ENCODE assay signal across 9 cellular contexts in genomic region chr13:110471833-110472162, GRCh38.
DNase-seq lines count a peak whose midpoint lies in the region; ATAC-seq, FAIRE-seq and TF ChIP-seq lines count a peak whose summit lies in the region.
"Had no signal": no experiment of that assay in that cellular context is flagged by ENCODE, and none has a peak within 500 bp of the region (broad histone marks: within the 10 kb centered on the region; RNA-seq: fewer than 3 reads in every experiment).

No MANE protein-coding gene starts in this region.

- H3K4me3 ChIP-seq in heart right ventricle (no peak overlapping the region), tibial nerve (no peak overlapping the region)

- intact Hi-C loops in heart right ventricle (cut with DNase I): no loop called here

- H3K27me3 ChIP-seq in heart right ventricle: no peaks in the 10 kb centered on the region
- no peaks in the 10 kb centered on the region for H3K27me3 ChIP-seq in tibial nerve

- H3K36me3 ChIP-seq in heart right ventricle (peaks cover 0 to 100% (median 71%) of the 10 kb centered on the region in 9 donors), tibial nerve (peaks cover 0 to 100% (median 4%) of the 10 kb centered on the region in 3 donors)

- TF ChIP-seq CTCF in heart right ventricle (IDR thresholded peaks at IDR 0.05) (no peak), tibial nerve (IDR thresholded peaks at IDR 0.05) (no peak)

- peak; percentile 61 to 70 for TF ChIP-seq EP300 in tibial nerve (IDR thresholded peaks at IDR 0.05)

- FAIRE-seq in RCC 7860 (lab: Jason Lieb, UNC): peak; percentile 92

- H3K27ac ChIP-seq in heart right ventricle (peak overlapping the region in 5 of 10 donors; percentile 1 to 67 (median 25)), tibial nerve (peak overlapping the region in 2 of 4 donors; percentile 19 to 58)
- H3K27ac ChIP-seq: C4-2B had no signal

- DNase-seq in activated T-cell treated with anti-CD3 and anti-CD28 coated beads for 48 hours (ENCODE audit: low read depth): peak; percentile 9
- no peak for DNase-seq in activated T-cell treated with anti-CD3 and anti-CD28 coated beads for 4 hours
- peak; percentile 89 for DNase-seq in RCC 7860 (ENCODE audit: low spot score)
- DNase-seq in heart right ventricle: peak; percentile 35 to 68
- peak in 1 of 2 donors; percentile 53 for DNase-seq in tibial nerve (ENCODE audit: low spot score in 2 of 2)
- DNase-seq in 8988T: no peak
- DNase-seq in NCI-H1417 treated with DMSO at 0.1 percent for 48 hours (lab: John Stamatoyannopoulos, UW): no peak

- TF ChIP-seq POLR2A in tibial nerve (IDR thresholded peaks at IDR 0.05): no peak

- H3K9me3 ChIP-seq in heart right ventricle: no peaks in the 10 kb centered on the region
- H3K9me3 ChIP-seq in tibial nerve: no peaks in the 10 kb centered on the region

- peaks cover 0 to 32% (median 6%) of the 10 kb centered on the region in 9 donors for H3K4me1 ChIP-seq in heart right ventricle
- peaks cover 0 to 10% (median 2%) of the 10 kb centered on the region in 4 donors for H3K4me1 ChIP-seq in tibial nerve

- ATAC-seq in HG02938 (IDR thresholded peaks at IDR 0.05; ENCODE audit: unreplicated experiment): peak; percentile 98
- peak; percentile 35 to 90 (median 80) for ATAC-seq in heart right ventricle

- WGBS in heart right ventricle, 2 donors: 36 to 49% methylated on average over 6 of the region's 7 CpGs
- 37 to 41% methylated on average over 7 of the region's 7 CpGs for WGBS in tibial nerve, 2 donors

Comparison
In these comparisons a context has a peak if more than half of its experiments do, and no peak if none do; other contexts are left out.
1. DNase-seq: peak in activated T-cell treated with anti-CD3 and anti-CD28 coated beads for 48 hours (single experiment), RCC 7860 (single experiment) and heart right ventricle (2 of 2); none in activated T-cell treated with anti-CD3 and anti-CD28 coated beads for 4 hours (single experiment), 8988T (single experiment) and NCI-H1417 treated with DMSO at 0.1 percent for 48 hours (single experiment).